Comparison of ENCODE assay signal across 4 cellular contexts in the genomic region with DNA sequence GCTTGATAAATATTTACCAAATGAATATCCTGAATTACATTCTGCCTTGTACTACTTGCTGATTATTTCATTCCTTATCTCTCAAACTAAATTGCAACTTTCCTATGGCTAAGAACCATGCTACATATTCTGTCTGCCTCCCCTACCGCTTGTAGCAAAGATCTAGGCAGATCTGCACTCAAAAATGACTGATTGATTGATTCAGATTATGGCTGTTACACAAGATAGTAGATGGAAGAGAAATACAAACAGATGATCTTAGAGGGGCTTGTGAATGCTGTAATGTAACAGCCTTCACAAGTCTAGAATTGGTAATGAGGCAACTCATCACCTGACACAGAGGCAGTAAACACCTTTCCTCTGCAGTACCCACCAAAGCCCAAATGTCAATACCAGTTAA.
"Had no signal": no experiment of that assay in that cellular context is flagged by ENCODE, and none has a peak within 500 bp of the region (broad histone marks: within the 10 kb centered on the region; RNA-seq: fewer than 3 reads in every experiment).

No MANE protein-coding gene starts in this region.

- H3K4me3 ChIP-seq: K562 had no signal

- H3K27ac ChIP-seq: HL-60, KMS-11 had no signal

- H3K4me2 ChIP-seq: KMS-11 had no signal

- H3K9ac ChIP-seq: KMS-11 had no signal

- ATAC-seq: HepG2, K562 had no signal
